8 cellular contexts compared by ENCODE assay signal in the genomic region with DNA sequence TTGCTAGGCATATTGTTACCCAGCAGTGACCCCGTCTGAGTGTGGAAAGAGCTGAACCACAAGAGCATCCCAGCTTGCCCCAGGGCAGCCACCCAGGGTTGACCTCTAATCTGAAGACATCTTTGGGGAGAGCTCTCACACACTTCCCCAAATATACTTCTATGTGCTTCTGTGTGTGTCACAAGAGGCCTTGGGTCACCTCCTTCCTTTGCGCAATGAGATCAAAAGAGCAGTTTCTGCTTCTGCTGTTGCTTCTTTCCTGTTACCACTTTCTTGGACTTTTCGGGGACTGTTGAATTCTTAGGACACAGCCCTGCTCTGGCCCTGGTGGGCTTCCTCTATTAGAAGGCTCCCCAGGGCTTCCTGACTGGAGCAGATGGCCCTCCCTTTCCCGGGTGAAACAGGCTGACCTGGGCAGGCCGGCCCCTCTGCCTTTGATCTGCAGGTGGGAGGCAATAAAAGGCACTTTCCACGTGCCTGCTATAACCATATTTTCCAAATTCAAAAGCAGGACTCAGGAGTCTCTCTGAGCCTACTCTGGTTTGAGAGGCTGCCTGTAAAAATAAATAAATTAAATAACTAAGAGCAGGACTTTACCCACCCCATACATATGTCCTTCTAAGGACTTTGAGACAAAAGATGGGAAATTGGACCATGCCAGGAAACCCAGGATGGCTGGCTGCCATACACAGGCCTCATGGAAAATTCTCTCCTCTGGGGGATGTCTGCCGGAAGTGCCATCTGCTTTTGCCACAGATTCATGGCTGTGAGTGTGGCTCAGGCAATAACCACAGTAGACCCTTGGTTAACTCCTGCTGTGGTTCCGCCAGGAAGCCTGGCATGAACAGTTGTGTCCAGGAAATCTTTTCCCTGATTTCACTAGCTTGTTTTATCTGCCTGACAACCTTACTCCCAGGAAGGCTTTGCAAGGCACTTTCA.
DNase-seq lines count a peak whose midpoint lies in the region; ATAC-seq and TF ChIP-seq lines count a peak whose summit lies in the region.

No MANE protein-coding gene starts in this region.

- peak overlapping the region; percentile 21; the same call in 1 of the 2 replicates for H2AFZ ChIP-seq in DND-41 (ENCODE audit: low read depth, low read length)

- no peaks in the 10 kb centered on the region for H3K36me3 ChIP-seq in DND-41 (ENCODE audit: insufficient read depth, low read length)

- no peaks in the 10 kb centered on the region for H4K20me1 ChIP-seq in DND-41 (ENCODE audit: insufficient read depth, low read length)

- peaks cover 6% of the 10 kb centered on the region for H3K36me3 Mint-ChIP-seq in nephron progenitor cell (ENCODE audit: low read depth)

- DNase-seq in DND-41 (peak; percentile 52), NCI-H1694 (lab: John Stamatoyannopoulos, UW) (peak; percentile 71), caudate nucleus (lab: John Stamatoyannopoulos, UW) (peak in 5 of 61 donors; percentile 2 to 20 (median 8)), nephron progenitor cell (peak; percentile 13), NCI-H1436 treated with DMSO at 0.1 percent for 48 hours (lab: John Stamatoyannopoulos, UW) (no peak), NCI-H510A treated with DMSO at 0.1 percent for 48 hours (lab: John Stamatoyannopoulos, UW) (no peak)

- no peaks in the 10 kb centered on the region for H3K27me3 ChIP-seq in DND-41 (ENCODE audit: insufficient read depth, low read length, poor library complexity)

- ATAC-seq in DND-41 (ENCODE audit: insufficient read depth, low read depth) (peak; percentile 34), HG03521 (IDR thresholded peaks at IDR 0.05; ENCODE audit: unreplicated experiment) (no peak), GM21576 (IDR thresholded peaks at IDR 0.05; ENCODE audit: unreplicated experiment) (no peak)

- no peaks in the 10 kb centered on the region for H3K27me3 Mint-ChIP-seq in nephron progenitor cell (ENCODE audit: low read depth, poor library complexity)

- H3K27ac ChIP-seq in DND-41 (ENCODE audit: low read length) = peak overlapping the region; percentile 78
- peak overlapping the region; percentile 52 for H3K27ac ChIP-seq in caudate nucleus (ENCODE audit: low read depth, low read length)

- peaks cover 2% of the 10 kb centered on the region for H3K9me3 ChIP-seq in DND-41 (ENCODE audit: insufficient read depth, low read length, severe bottlenecking)

- H3K4me3 ChIP-seq in DND-41 (ENCODE audit: low read depth in 1 of 2, low read length in 2 of 2) = no peak overlapping the region

- peak overlapping the region; percentile 32 for H3K27ac Mint-ChIP-seq in nephron progenitor cell

- H3K4me1 ChIP-seq in DND-41 (ENCODE audit: insufficient read depth, low read length) = peaks cover 40% of the 10 kb centered on the region

- peak overlapping the region; percentile 37 for H3K9ac ChIP-seq in DND-41 (ENCODE audit: low read depth, low read length)

- H3K4me1 Mint-ChIP-seq in nephron progenitor cell = peaks cover 28% of the 10 kb centered on the region

- peaks cover 15% of the 10 kb centered on the region for H3K79me2 ChIP-seq in DND-41 (ENCODE audit: insufficient read depth, low read length)

- no peak overlapping the region for H3K4me3 Mint-ChIP-seq in nephron progenitor cell

- H3K4me2 ChIP-seq in DND-41 (ENCODE audit: insufficient read depth, low read length) = peak overlapping the region; percentile 9; the same call in 1 of the 2 replicates

- TF ChIP-seq CTCF in DND-41 (IDR thresholded peaks at IDR 0.05; ENCODE audit: borderline replicate concordance, extremely low read depth, low read length, poor library complexity, severe bottlenecking) (no peak), nephron progenitor cell (IDR thresholded peaks at IDR 0.05) (no peak)

- H3K9me3 Mint-ChIP-seq in nephron progenitor cell = peaks cover 29% of the 10 kb centered on the region

Comparison
In these comparisons a context has a peak if more than half of its experiments do, and no peak if none do; other contexts are left out.
1. DNase-seq: peak in DND-41 (single experiment), NCI-H1694 (single experiment) and nephron progenitor cell (single experiment); none in NCI-H1436 treated with DMSO at 0.1 percent for 48 hours (single experiment) and NCI-H510A treated with DMSO at 0.1 percent for 48 hours (single experiment).